Comparison of ENCODE assay signal across 8 cellular contexts in the genomic region with DNA sequence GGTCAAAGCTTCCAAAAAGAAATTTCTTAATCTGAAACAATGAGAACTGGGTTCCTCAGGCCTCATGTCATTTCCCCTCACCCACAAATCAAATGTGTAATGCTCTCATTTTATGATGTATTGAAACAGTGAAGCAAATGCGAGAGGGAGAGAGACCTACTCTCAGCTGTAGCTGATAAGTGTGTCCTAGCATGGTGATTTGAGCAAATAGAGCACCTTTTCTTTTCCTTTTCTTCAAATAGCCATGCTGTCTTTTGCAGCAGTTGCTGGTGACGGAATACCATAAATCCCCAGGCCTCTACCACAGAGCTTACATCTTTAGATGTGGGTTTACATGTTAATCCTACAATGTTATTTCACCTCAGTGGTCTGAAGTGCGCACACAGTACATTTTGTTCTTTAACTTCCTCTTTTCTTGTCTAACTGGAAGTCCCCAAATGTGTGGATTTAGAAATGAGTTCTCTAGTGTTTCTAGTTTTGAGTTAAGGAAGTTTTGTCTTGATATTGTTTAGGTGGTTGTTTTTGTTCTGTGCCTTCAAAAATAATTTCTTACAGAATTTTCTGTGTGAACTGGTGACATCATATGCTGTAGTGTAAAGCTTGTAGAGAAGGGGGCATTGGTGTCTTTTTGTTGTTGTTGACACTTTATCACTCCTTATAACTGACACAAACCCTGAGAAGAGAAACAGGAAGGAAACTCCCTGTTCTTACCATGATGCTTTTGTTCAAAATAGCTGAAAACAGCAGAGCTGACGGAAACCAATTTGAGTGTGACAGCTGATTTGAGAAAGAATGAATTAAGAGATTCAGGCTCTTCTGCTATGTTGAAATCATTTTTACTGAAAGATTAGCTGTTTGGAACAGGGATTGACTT. TPM values are rescaled to one million over a fixed set of nuclear protein-coding genes. Genes with fewer than 3 reads are reported as not detected.
DNase-seq lines count a peak whose midpoint lies in the region; ATAC-seq and TF ChIP-seq lines count a peak whose summit lies in the region.

No MANE protein-coding gene starts in this region.

- H3K4me3 ChIP-seq in HEK293 (ENCODE audit: low read depth, low read length), result no peak overlapping the region

- H3K9me3 ChIP-seq in HEK293 (ENCODE audit: control insufficient read depth, insufficient read depth, low read depth, low read length), result no peaks in the 10 kb centered on the region

- CTCF ChIA-PET in HEK293 (lab: Yijun Ruan, JAX), result interaction anchor here (1.2 kb wide), 1 partner anchor 19 kb away, joined by 4 read pairs; no protein-coding TSS in a partner anchor

- no peaks in the 10 kb centered on the region for H3K27me3 Mint-ChIP-seq in activated naive CD8-positive, alpha-beta T cell treated with anti-CD3 and anti-CD28 coated beads, Interleukin-2, amount 10 ng/mL, durations not matched to agents 7 days and 5 days
- no peaks in the 10 kb centered on the region for H3K27me3 Mint-ChIP-seq in type B pancreatic cell

- H3K4me1 Mint-ChIP-seq in activated naive CD8-positive, alpha-beta T cell treated with anti-CD3 and anti-CD28 coated beads, Interleukin-2, amount 10 ng/mL, durations not matched to agents 7 days and 5 days, result peaks cover 84% of the 10 kb centered on the region
- peaks cover 27% of the 10 kb centered on the region for H3K4me1 Mint-ChIP-seq in type B pancreatic cell (ENCODE audit: unreplicated experiment)

- in situ Hi-C loops in GM13976 (cut with MboI; ENCODE audit: low sequenced_read_pairs, unreplicated experiment), result no loop called here

- peak overlapping the region; percentile 85 for H3K4me3 Mint-ChIP-seq in activated naive CD8-positive, alpha-beta T cell treated with anti-CD3 and anti-CD28 coated beads, Interleukin-2, amount 10 ng/mL, durations not matched to agents 7 days and 5 days
- no peak overlapping the region for H3K4me3 Mint-ChIP-seq in type B pancreatic cell

- H3K36me3 Mint-ChIP-seq in activated naive CD8-positive, alpha-beta T cell treated with anti-CD3 and anti-CD28 coated beads, Interleukin-2, amount 10 ng/mL, durations not matched to agents 7 days and 5 days, result peaks cover 20% of the 10 kb centered on the region
- H3K36me3 Mint-ChIP-seq in type B pancreatic cell, result peaks cover 3% of the 10 kb centered on the region

- peak; percentile 55 for ATAC-seq in activated naive CD8-positive, alpha-beta T cell treated with anti-CD3 and anti-CD28 coated beads, Interleukin-2, amount 10 ng/mL, durations not matched to agents 7 days and 5 days (ENCODE audit: low read depth)

- H3K27ac ChIP-seq in HEK293 (ENCODE audit: extremely low read depth, low read depth, low read length), result no peak overlapping the region

- no peaks in the 10 kb centered on the region for H3K9me3 Mint-ChIP-seq in activated naive CD8-positive, alpha-beta T cell treated with anti-CD3 and anti-CD28 coated beads, Interleukin-2, amount 10 ng/mL, durations not matched to agents 7 days and 5 days
- no peaks in the 10 kb centered on the region for H3K9me3 Mint-ChIP-seq in type B pancreatic cell

- H3K36me3 ChIP-seq in HEK293 (ENCODE audit: control insufficient read depth in 2 of 2, insufficient read depth in 1 of 2, low read length in 2 of 2), result peaks cover 0 to 6% of the 10 kb centered on the region in 2 experiments; a peak in 1 of 3 replicates

- no peak for TF ChIP-seq CTCF in GM13976 (IDR thresholded peaks at IDR 0.05; ENCODE audit: borderline replicate concordance, control extremely low read depth, extremely low read depth, insufficient read depth, missing control alignments)
- TF ChIP-seq CTCF in HEK293 (tag by site-specific recombination; IDR thresholded peaks at IDR 0.05), result no peak
- no peak for TF ChIP-seq CTCF in type B pancreatic cell (conservative IDR thresholded peaks at IDR 0.05)

- DNase-seq in GM13976 (ENCODE audit: low spot score), result peak; percentile 55
- peak; percentile 85 for DNase-seq in NOMO-1 treated with DMSO at 0.1 percent for 48 hours (lab: John Stamatoyannopoulos, UW; ENCODE audit: unreplicated experiment)
- DNase-seq in activated naive CD8-positive, alpha-beta T cell treated with anti-CD3 and anti-CD28 coated beads, Interleukin-2, amount 10 ng/mL, durations not matched to agents 7 days and 5 days, result no peak
- DNase-seq in medulla oblongata (ENCODE audit: extremely low spot score), result peak; percentile 85
- DNase-seq in type B pancreatic cell (ENCODE audit: extremely low spot score, unreplicated experiment), result no peak
- no peak for DNase-seq in DMS153 (lab: John Stamatoyannopoulos, UW)
- DNase-seq in DMS153 treated with DMSO at 0.1 percent for 48 hours (lab: John Stamatoyannopoulos, UW; ENCODE audit: unreplicated experiment), result no peak

- H3K4me1 ChIP-seq in HEK293 (ENCODE audit: control insufficient read depth, insufficient read depth, low read length), result peaks cover 14% of the 10 kb centered on the region; the same call in 1 of the 2 replicates

- H3K27ac Mint-ChIP-seq in activated naive CD8-positive, alpha-beta T cell treated with anti-CD3 and anti-CD28 coated beads, Interleukin-2, amount 10 ng/mL, durations not matched to agents 7 days and 5 days, result peak overlapping the region; percentile 98
- H3K27ac Mint-ChIP-seq in type B pancreatic cell, result peak overlapping the region; percentile 6

- POLR2A ChIA-PET in HEK293 (lab: Yijun Ruan, JAX), result interaction anchor here (5.2 kb wide), 1 partner anchor 12 kb away, joined by 22 read pairs; a partner anchor contains a TSS
- POLR2A ChIA-PET in activated naive CD8-positive, alpha-beta T cell treated with anti-CD3 and anti-CD28 coated beads, Interleukin-2, amount 10 ng/mL, durations not matched to agents 7 days and 5 days (lab: Charles Lee), result interaction anchor here (1.2 to 10.4 kb wide), 8 partner anchors 9 to 346 kb away, joined by 4 to 175 read pairs (median 8); a partner anchor contains a TSS

TF ChIP-seq in HEK293, 187 proteins besides CTCF, POLR2A, EP300 and RAD21:
- TF ChIP-seq ZNF24 (tag by site-specific recombination; IDR thresholded peaks at IDR 0.05), result no peak
- TF ChIP-seq, protein P1, sequence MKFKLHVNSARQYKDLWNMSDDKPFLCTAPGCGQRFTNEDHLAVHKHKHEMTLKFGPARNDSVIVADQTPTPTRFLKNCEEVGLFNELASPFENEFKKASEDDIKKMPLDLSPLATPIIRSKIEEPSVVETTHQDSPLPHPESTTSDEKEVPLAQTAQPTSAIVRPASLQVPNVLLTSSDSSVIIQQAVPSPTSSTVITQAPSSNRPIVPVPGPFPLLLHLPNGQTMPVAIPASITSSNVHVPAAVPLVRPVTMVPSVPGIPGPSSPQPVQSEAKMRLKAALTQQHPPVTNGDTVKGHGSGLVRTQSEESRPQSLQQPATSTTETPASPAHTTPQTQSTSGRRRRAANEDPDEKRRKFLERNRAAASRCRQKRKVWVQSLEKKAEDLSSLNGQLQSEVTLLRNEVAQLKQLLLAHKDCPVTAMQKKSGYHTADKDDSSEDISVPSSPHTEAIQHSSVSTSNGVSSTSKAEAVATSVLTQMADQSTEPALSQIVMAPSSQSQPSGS (tag by site-specific recombination; IDR thresholded peaks at IDR 0.05; ENCODE audit: low read depth), result peak; percentile 51; the same call in 1 of the 2 replicates
- 0 out of 2 replicates have a peak, but pooled peaks have one; percentile 19 for TF ChIP-seq ZNF10 (tag by site-specific recombination; IDR thresholded peaks at IDR 0.05)
- TF ChIP-seq ZNF76 (tag by site-specific recombination; IDR thresholded peaks at IDR 0.05; ENCODE audit: borderline replicate concordance, low read depth), result no peak
- TF ChIP-seq SP3 (tag by site-specific recombination; IDR thresholded peaks at IDR 0.05), result no peak
- TF ChIP-seq, protein P2, sequence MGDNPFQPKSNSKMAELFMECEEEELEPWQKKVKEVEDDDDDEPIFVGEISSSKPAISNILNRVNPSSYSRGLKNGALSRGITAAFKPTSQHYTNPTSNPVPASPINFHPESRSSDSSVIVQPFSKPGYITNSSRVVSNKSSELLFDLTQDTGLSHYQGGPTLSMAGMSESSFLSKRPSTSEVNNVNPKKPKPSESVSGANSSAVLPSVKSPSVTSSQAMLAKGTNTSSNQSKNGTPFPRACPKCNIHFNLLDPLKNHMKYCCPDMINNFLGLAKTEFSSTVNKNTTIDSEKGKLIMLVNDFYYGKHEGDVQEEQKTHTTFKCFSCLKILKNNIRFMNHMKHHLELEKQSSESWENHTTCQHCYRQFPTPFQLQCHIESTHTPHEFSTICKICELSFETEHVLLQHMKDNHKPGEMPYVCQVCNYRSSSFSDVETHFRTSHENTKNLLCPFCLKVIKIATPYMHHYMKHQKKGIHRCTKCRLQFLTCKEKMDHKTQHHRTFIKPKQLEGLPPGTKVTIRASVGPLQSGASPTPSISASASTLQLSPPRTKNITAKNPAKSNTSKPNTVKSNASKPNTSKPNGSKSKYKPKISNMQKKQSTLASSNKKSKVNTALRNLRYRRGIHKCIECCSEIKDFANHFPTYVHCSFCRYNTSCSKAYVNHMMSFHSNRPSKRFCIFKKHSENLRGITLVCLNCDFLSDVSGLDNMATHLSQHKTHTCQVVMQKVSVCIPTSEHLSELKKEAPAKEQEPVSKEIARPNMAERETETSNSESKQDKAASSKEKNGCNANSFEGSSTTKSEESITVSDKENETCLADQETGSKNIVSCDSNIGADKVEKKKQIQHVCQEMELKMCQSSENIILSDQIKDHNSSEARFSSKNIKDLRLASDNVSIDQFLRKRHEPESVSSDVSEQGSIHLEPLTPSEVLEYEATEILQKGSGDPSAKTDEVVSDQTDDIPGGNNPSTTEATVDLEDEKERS (tag by site-specific recombination; IDR thresholded peaks at IDR 0.05), result no peak
- no peak for TF ChIP-seq ZNF654 (tag by site-specific recombination; IDR thresholded peaks at IDR 0.05; ENCODE audit: low read depth)
- TF ChIP-seq ZNF366 (tag by site-specific recombination; conservative IDR thresholded peaks at IDR 0.05), result no peak
- TF ChIP-seq FEZF1 (tag by site-specific recombination; IDR thresholded peaks at IDR 0.05), result peak; percentile 28; the same call in 1 of the 2 replicates
- no peak for TF ChIP-seq TCF7L2 (IDR thresholded peaks at IDR 0.05; ENCODE audit: borderline replicate concordance, low read depth, low read length)
- TF ChIP-seq ZNF311 (tag by site-specific recombination; IDR thresholded peaks at IDR 0.05; ENCODE audit: borderline replicate concordance), result no peak
- no peak for TF ChIP-seq SCRT1 (tag by site-specific recombination; IDR thresholded peaks at IDR 0.05; ENCODE audit: borderline replicate concordance)

RNA-seq across cellular contexts. Expression of a gene that starts 12.1 kb away (rescaled TPM):
- 100 to 1,000 TPM; 133 to 138 TPM for total RNA-seq in activated naive CD8-positive, alpha-beta T cell treated with anti-CD3 and anti-CD28 coated beads, Interleukin-2, amount 10 ng/mL, durations not matched to agents 7 days and 5 days
- total RNA-seq in type B pancreatic cell (ENCODE audit: low replicate concordance), result 16.8 and 20.9 TPM in 2 replicates

Comparison
In these comparisons a context has a peak if more than half of its experiments do, and no peak if none do; other contexts are left out.
1. DNase-seq: peak in GM13976 (single experiment), NOMO-1 treated with DMSO at 0.1 percent for 48 hours (single experiment) and medulla oblongata (single experiment); none in activated naive CD8-positive, alpha-beta T cell treated with anti-CD3 and anti-CD28 coated beads, Interleukin-2, amount 10 ng/mL, durations not matched to agents 7 days and 5 days (single experiment), type B pancreatic cell (single experiment), DMS153 (single experiment) and DMS153 treated with DMSO at 0.1 percent for 48 hours (single experiment).